ENCODE assay signal across 30 cellular contexts in the genomic region with DNA sequence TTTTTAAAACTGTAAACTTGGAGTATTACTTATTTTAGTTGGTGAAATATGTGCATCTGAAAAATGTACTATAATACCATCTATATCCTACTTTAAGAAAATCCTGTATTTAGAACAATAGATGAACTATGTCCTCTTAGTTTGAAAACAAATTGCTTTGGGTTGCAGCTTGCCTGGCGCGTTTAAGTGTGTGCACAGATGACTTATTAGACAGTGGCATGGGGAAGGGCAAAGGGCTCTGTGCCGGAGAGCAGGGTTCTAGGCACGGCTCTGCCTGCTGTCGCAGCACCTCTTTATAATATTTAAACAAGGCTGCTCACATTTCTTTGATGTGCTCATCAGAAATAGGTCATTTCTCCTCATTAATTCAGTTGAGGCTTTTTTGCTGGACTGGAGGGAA. TPM values are rescaled to one million over a fixed set of nuclear protein-coding genes. Genes with fewer than 3 reads are reported as not detected.
DNase-seq lines count a peak whose midpoint lies in the region; TF ChIP-seq lines count a peak whose summit lies in the region.
"Had no signal": no experiment of that assay in that cellular context is flagged by ENCODE, and none has a peak within 500 bp of the region (broad histone marks: within the 10 kb centered on the region; RNA-seq: fewer than 3 reads in every experiment).

No MANE protein-coding gene starts in this region.

- no peak for TF ChIP-seq POLR2A in esophagus muscularis mucosa (IDR thresholded peaks at IDR 0.05; ENCODE audit: low read depth)

- H3K36me3 ChIP-seq in Karpas-422 (ENCODE audit: insufficient read depth, low read length) (peaks cover 51% of the 10 kb centered on the region), esophagus muscularis mucosa (peaks cover 0 to 10% (median 2%) of the 10 kb centered on the region in 4 donors)
- H3K36me3 ChIP-seq: cardiac muscle cell, gastrocnemius medialis, ovary had no signal

- H3K36me3 Mint-ChIP-seq in CD14-positive monocyte: peaks cover 40 to 48% of the 10 kb centered on the region in 2 donors
- H3K36me3 Mint-ChIP-seq: activated naive CD4-positive, alpha-beta T cell treated with anti-CD3 and anti-CD28 coated beads, Interleukin-2, amount 50 U/mL, for 72 hours; WTC11 had no signal

- no peaks in the 10 kb centered on the region for H3K9me3 Mint-ChIP-seq in CD14-positive monocyte
- H3K9me3 Mint-ChIP-seq: activated naive CD4-positive, alpha-beta T cell treated with anti-CD3 and anti-CD28 coated beads, Interleukin-2, amount 50 U/mL, for 72 hours; activated T-helper 2 cell treated with anti-CD3 and anti-CD28 coated beads, Interferon-gamma antibody, Interleukin-2, Interleukin-4, amounts not matched to agents 10 μg/mL and 5 μg/mL and 100 μg/mL, durations not matched to agents 14 hours and 24 hours and 36 hours; CD4-positive, alpha-beta T cell; nephron; WTC11 had no signal

- no peaks in the 10 kb centered on the region for H3K27me3 ChIP-seq in Karpas-422 (ENCODE audit: low read length)
- no peaks in the 10 kb centered on the region for H3K27me3 ChIP-seq in esophagus muscularis mucosa
- H3K27me3 ChIP-seq: ascending aorta, cardiac muscle cell, gastrocnemius medialis, hepatocyte, left lung, ovary, upper lobe of left lung had no signal

- no peak for TF ChIP-seq EP300 in esophagus muscularis mucosa (IDR thresholded peaks at IDR 0.05)

- intact Hi-C loops in CD14-positive monocyte (cut with micrococcal nuclease): no loop called here
- intact Hi-C loops in esophagus muscularis mucosa (cut with DNase I): no loop called here

- DNase-seq in Karpas-422: no peak
- DNase-seq in midbrain (lab: John Stamatoyannopoulos, UW): peak; percentile 28
- no peak for DNase-seq in inferior parietal cortex (ENCODE audit: extremely low spot score)
- no peak for DNase-seq in CD14-positive monocyte (ENCODE audit: low spot score)
- DNase-seq in esophagus muscularis mucosa (ENCODE audit: extremely low spot score): no peak
- no peak for DNase-seq in HPDE6-E6E7 (ENCODE audit: extremely low spot score)
- DNase-seq: activated CD4-positive, alpha-beta T cell treated with anti-CD3 and anti-CD28 coated beads, Interleukin-2, amount 50 U/mL, for 1 hour; CD4-positive, alpha-beta T cell; dermis blood vessel endothelial cell; gastrocnemius medialis; left lung; NCI-H1048; NCI-H1694 treated with DMSO at 0.1 percent for 48 hours; NCI-H510A; ovary; retina; Right ventricle myocardium superior; stimulated activated CD4-positive, alpha-beta T cell treated with anti-CD3 and anti-CD28 coated beads, Interleukin-1b, Interleukin-23, amount 100 ng/mL, for 48 hours; stimulated activated CD8-positive, alpha-beta memory T cell treated with anti-CD3 and anti-CD28 coated beads, Interleukin-4, amount 100 ng/mL, for 48 hours; T1000; upper lobe of left lung had no signal

- H3K4me3 Mint-ChIP-seq in CD14-positive monocyte: no peak overlapping the region
- H3K4me3 Mint-ChIP-seq: CD4-positive, alpha-beta T cell; nephron; WTC11 had no signal

- peaks cover 31% of the 10 kb centered on the region for H3K4me1 Mint-ChIP-seq in CD14-positive monocyte
- H3K4me1 Mint-ChIP-seq: nephron, WTC11 had no signal

- H3K4me2 ChIP-seq in Karpas-422 (ENCODE audit: low read depth, low read length, poor library complexity, severe bottlenecking): peak overlapping the region; percentile 53
- H3K4me2 ChIP-seq: hepatocyte, smooth muscle cell had no signal

- H3K4me3 ChIP-seq in Karpas-422 (ENCODE audit: low read length) (no peak overlapping the region), esophagus muscularis mucosa (no peak overlapping the region)
- H3K4me3 ChIP-seq: ascending aorta, cardiac muscle cell, gastrocnemius medialis, hepatocyte, left lung, ovary, smooth muscle cell, upper lobe of left lung had no signal

- H3K27ac ChIP-seq in Karpas-422 (ENCODE audit: low read length) (peak overlapping the region; percentile 100), cingulate gyrus (ENCODE audit: low read depth, low read length) (peak overlapping the region; percentile 67), esophagus muscularis mucosa (replicated peaks in 1 of 4) (no peak overlapping the region)
- H3K27ac ChIP-seq: ascending aorta, cardiac muscle cell, gastrocnemius medialis, hepatocyte, left lung, ovary, upper lobe of left lung had no signal

- no peaks in the 10 kb centered on the region for H3K9me2 ChIP-seq in Karpas-422 (replicated peaks; ENCODE audit: insufficient read depth, low read length)

- peak overlapping the region; percentile 35; the same call in 1 of the 2 replicates for H3K9ac ChIP-seq in Karpas-422 (ENCODE audit: low read length)

- H3K27ac Mint-ChIP-seq in CD14-positive monocyte: peak overlapping the region in 2 of 7 donors; percentile 54 to 72
- H3K27ac Mint-ChIP-seq: activated naive CD4-positive, alpha-beta T cell treated with anti-CD3 and anti-CD28 coated beads, Interleukin-2, amount 50 U/mL, for 72 hours; activated T-helper 2 cell treated with anti-CD3 and anti-CD28 coated beads, Interferon-gamma antibody, Interleukin-2, Interleukin-4, amounts not matched to agents 10 μg/mL and 5 μg/mL and 100 μg/mL, durations not matched to agents 14 hours and 24 hours and 36 hours; CD4-positive, alpha-beta T cell; WTC11 had no signal

- H3K4me1 ChIP-seq in Karpas-422 (ENCODE audit: low read length): peaks cover 98% of the 10 kb centered on the region
- H3K4me1 ChIP-seq in esophagus muscularis mucosa: peaks cover 0 to 37% (median 18%) of the 10 kb centered on the region in 4 donors
- H3K4me1 ChIP-seq: ascending aorta, gastrocnemius medialis had no signal

- H3K9me3 ChIP-seq in Karpas-422 (ENCODE audit: low read length): no peaks in the 10 kb centered on the region
- no peaks in the 10 kb centered on the region for H3K9me3 ChIP-seq in esophagus muscularis mucosa
- H3K9me3 ChIP-seq: ascending aorta, gastrocnemius medialis, left lung, ovary, upper lobe of left lung had no signal

- WGBS in esophagus muscularis mucosa: 72% methylated on average over 5 of the region's 5 CpGs

- H3K79me2 ChIP-seq in Karpas-422 (ENCODE audit: low read length): peaks cover 93% of the 10 kb centered on the region

- no peaks in the 10 kb centered on the region; the same call in 1 of the 2 replicates for H4K20me1 ChIP-seq in Karpas-422 (ENCODE audit: insufficient read depth, low read depth, low read length)

- TF ChIP-seq CTCF in CD14-positive monocyte (IDR thresholded peaks at IDR 0.05): no peak
- no peak for TF ChIP-seq CTCF in esophagus muscularis mucosa (IDR thresholded peaks at IDR 0.05)

- peaks cover 0 to 2% (median 0%) of the 10 kb centered on the region in 3 donors for H3K27me3 Mint-ChIP-seq in CD14-positive monocyte (ENCODE audit: low read depth in 3 of 3)
- H3K27me3 Mint-ChIP-seq: CD4-positive, alpha-beta T cell had no signal

- no peak overlapping the region for H2AFZ ChIP-seq in Karpas-422 (ENCODE audit: low read length)
- H2AFZ ChIP-seq: hepatocyte had no signal

RNA-seq across cellular contexts. Expression of a gene that starts 10.0 kb away (rescaled TPM):
- total RNA-seq in Karpas-422 (2014; rRNA removed; shearing (Covaris generic); ENCODE audit: low replicate concordance): 222 and 353 TPM in 2 replicates
- polyA plus RNA-seq in CD14-positive monocyte: 10 to 100 TPM; 52.9 to 54.0 TPM
- total RNA-seq in esophagus muscularis mucosa: 10 to 100 TPM; 28.2 to 35.3 (median 30.3) TPM

RNA-seq across cellular contexts. Expression of a gene that starts 36.4 kb away (rescaled TPM):
- total RNA-seq in Karpas-422 (2014; rRNA removed; shearing (Covaris generic); ENCODE audit: low replicate concordance): 5.4 and 19.9 TPM in 2 replicates
- polyA plus RNA-seq in CD14-positive monocyte: 10 to 100 TPM; 10.5 to 17.3 TPM
- 10 to 100 TPM in 2 of 4 donors, 1 to 10 TPM in 2; 7.5 to 12.3 (median 10.4) TPM for total RNA-seq in esophagus muscularis mucosa

RNA-seq across cellular contexts. Expression of a gene that starts 36.6 kb away (rescaled TPM):
- total RNA-seq in Karpas-422 (2014; rRNA removed; shearing (Covaris generic); ENCODE audit: low replicate concordance): 7.5 and 7.6 TPM in 2 replicates
- polyA plus RNA-seq in CD14-positive monocyte: 1 to 10 TPM; 3.5 to 8.8 TPM
- total RNA-seq in esophagus muscularis mucosa: 10 to 100 TPM in 3 of 4 donors, 1 to 10 TPM in 1; 9.1 to 16.0 (median 10.4) TPM

Comparison
In these comparisons a context has a peak if more than half of its experiments do, and no peak if none do; other contexts are left out.
1. H3K27ac ChIP-seq: peak in Karpas-422 (single experiment) and cingulate gyrus (single experiment); none in esophagus muscularis mucosa (0 of 4).